In the genomic region with DNA sequence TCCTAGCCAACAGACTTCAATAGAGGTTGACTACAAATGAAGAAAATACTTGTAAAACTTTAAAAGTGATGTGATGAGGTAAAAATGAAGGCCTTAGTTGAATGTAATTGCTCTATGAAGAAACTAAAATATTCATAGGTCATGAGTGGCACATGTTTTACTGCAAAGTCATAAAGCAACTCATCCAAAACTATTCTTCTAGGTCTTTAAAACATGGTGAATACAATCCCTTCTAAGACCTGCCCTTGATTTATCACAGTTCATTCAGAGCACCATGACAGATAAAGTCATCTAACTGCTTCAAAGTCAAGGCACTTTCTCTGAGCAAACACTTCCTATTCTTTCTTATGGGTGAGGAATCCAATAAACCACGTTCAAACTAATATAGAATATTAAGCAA, we compare ENCODE assay signal across 15 cellular contexts.
DNase-seq lines count a peak whose midpoint lies in the region; TF ChIP-seq lines count a peak whose summit lies in the region.
"Had no signal": no experiment of that assay in that cellular context is flagged by ENCODE, and none has a peak within 500 bp of the region (broad histone marks: within the 10 kb centered on the region; RNA-seq: fewer than 3 reads in every experiment).

No MANE protein-coding gene starts in this region.

- no peak overlapping the region for H3K4me2 ChIP-seq in smooth muscle cell
- H3K4me2 ChIP-seq: KMS-11 had no signal

- H3K9ac ChIP-seq in adipocyte (ENCODE audit: low read length) (no peak overlapping the region), smooth muscle cell (ENCODE audit: low read depth) (no peak overlapping the region)
- H3K9ac ChIP-seq: KMS-11 had no signal

- H3K9me3 ChIP-seq in adipocyte (ENCODE audit: control insufficient read depth, low read length), result no peaks in the 10 kb centered on the region
- no peaks in the 10 kb centered on the region for H3K9me3 ChIP-seq in BE2C
- no peaks in the 10 kb centered on the region for H3K9me3 ChIP-seq in smooth muscle cell (replicated peaks; ENCODE audit: low read depth)

- no peaks in the 10 kb centered on the region for H3K36me3 ChIP-seq in adipocyte (ENCODE audit: control insufficient read depth, insufficient read depth, low read length, severe bottlenecking)
- H3K36me3 ChIP-seq in BE2C, result no peaks in the 10 kb centered on the region
- no peaks in the 10 kb centered on the region for H3K36me3 ChIP-seq in smooth muscle cell (ENCODE audit: low read depth)

- H3K27ac ChIP-seq in smooth muscle cell (ENCODE audit: low read depth), result no peak overlapping the region
- H3K27ac ChIP-seq: KMS-11 had no signal

- TF ChIP-seq CTCF in BE2C (IDR thresholded peaks at IDR 0.05; ENCODE audit: low read depth, low read length) (no peak), smooth muscle cell (IDR thresholded peaks at IDR 0.05; ENCODE audit: borderline replicate concordance, insufficient read depth, poor library complexity, severe bottlenecking) (no peak)

- H3F3A ChIP-seq in smooth muscle cell (ENCODE audit: low read depth), result no peaks in the 10 kb centered on the region

- no peaks in the 10 kb centered on the region for H4K20me1 ChIP-seq in smooth muscle cell (ENCODE audit: low read depth)

- no peak overlapping the region for H2AFZ ChIP-seq in smooth muscle cell (ENCODE audit: low read depth)

- no peaks in the 10 kb centered on the region for H3K79me2 ChIP-seq in smooth muscle cell (ENCODE audit: low read depth)

- peak; percentile 76 for DNase-seq in HCEC 1CT
- DNase-seq in adipocyte (ENCODE audit: low read depth), result peak; percentile 19
- peak; percentile 36 for DNase-seq in fibroblast of peridontal ligament (ENCODE audit: extremely low read depth)
- DNase-seq in BE2C, result no peak
- no peak for DNase-seq in stimulated activated CD4-positive, alpha-beta T cell treated with anti-CD3 and anti-CD28 coated beads, Interleukin-4, amount 100 ng/mL, for 1 hour
- no peak for DNase-seq in stimulated activated naive CD4-positive, alpha-beta T cell treated with Interleukin-2 at 50 U/mL for 16 hours (lab: John Stamatoyannopoulos, UW)
- DNase-seq in smooth muscle cell (lab: John Stamatoyannopoulos, UW; ENCODE audit: unreplicated experiment), result no peak
- DNase-seq: ACHN, DMS79 treated with DMSO at 0.1 percent for 48 hours, GDM1, NCI-H1417 treated with DMSO at 0.1 percent for 48 hours, NCI-H187 treated with DMSO at 0.1 percent for 48 hours, NCI-H2171, NCI-H526 had no signal

- no peak overlapping the region for H3K4me3 ChIP-seq in adipocyte (ENCODE audit: low read length)
- no peak overlapping the region for H3K4me3 ChIP-seq in BE2C (ENCODE audit: low read depth, low read length)
- H3K4me3 ChIP-seq in smooth muscle cell, result no peak overlapping the region

- WGBS in smooth muscle cell (ENCODE audit: low lambda C conversion rate), result 82% methylated on average over 1 of the region's 1 CpG

- no peaks in the 10 kb centered on the region for H3K27me3 ChIP-seq in adipocyte (replicated peaks; ENCODE audit: control insufficient read depth, insufficient read depth, low read length)
- no peaks in the 10 kb centered on the region for H3K27me3 ChIP-seq in BE2C
- H3K27me3 ChIP-seq in smooth muscle cell (ENCODE audit: low read depth), result no peaks in the 10 kb centered on the region

- H3K4me1 ChIP-seq in adipocyte (ENCODE audit: control insufficient read depth, insufficient read depth, low read length), result no peaks in the 10 kb centered on the region
- H3K4me1 ChIP-seq in BE2C, result no peaks in the 10 kb centered on the region
- no peaks in the 10 kb centered on the region for H3K4me1 ChIP-seq in smooth muscle cell (ENCODE audit: low read depth)

Comparison
In these comparisons a context has a peak if more than half of its experiments do, and no peak if none do; other contexts are left out.
1. DNase-seq: peak in HCEC 1CT (single experiment), adipocyte (single experiment) and fibroblast of peridontal ligament (single experiment); none in BE2C (single experiment), stimulated activated CD4-positive, alpha-beta T cell treated with anti-CD3 and anti-CD28 coated beads, Interleukin-4, amount 100 ng/mL, for 1 hour (single experiment), stimulated activated naive CD4-positive, alpha-beta T cell treated with Interleukin-2 at 50 U/mL for 16 hours (single experiment) and smooth muscle cell (single experiment).